In genomic region chr5:69368458-69369368, GRCh38 we compare ENCODE assay signal across 8 cellular contexts. TPM values are rescaled to one million over a fixed set of nuclear protein-coding genes. Genes with fewer than 3 reads are reported as not detected.
DNase-seq lines count a peak whose midpoint lies in the region; ATAC-seq, FAIRE-seq and TF ChIP-seq lines count a peak whose summit lies in the region.

No MANE protein-coding gene starts in this region.

- H3K27ac Mint-ChIP-seq in naive B cell: peak overlapping the region; percentile 88 to 100 (median 99)

- H3K4me1 ChIP-seq in endothelial cell of umbilical vein (ENCODE audit: control insufficient read depth, extremely low read depth, insufficient read depth, low read length): peaks cover 15% of the 10 kb centered on the region

- H2AFZ ChIP-seq in endothelial cell of umbilical vein (ENCODE audit: low read depth, low read length): peak overlapping the region; percentile 90

- TF ChIP-seq CTCF in HL-60 (IDR thresholded peaks at IDR 0.05; ENCODE audit: insufficient read depth, low read length): no peak
- no peak for TF ChIP-seq CTCF in endothelial cell of umbilical vein (IDR thresholded peaks at IDR 0.05; ENCODE audit: extremely low read depth in 1 of 2, insufficient read depth in 1 of 2, low read depth in 1 of 2, low read length in 2 of 2)

- peak; percentile 31 for FAIRE-seq in endothelial cell of umbilical vein (lab: Jason Lieb, UNC)
- FAIRE-seq in frontal cortex (lab: Jason Lieb, UNC): no peak

- peaks cover 8 to 9% of the 10 kb centered on the region in 2 experiments for H3K36me3 ChIP-seq in endothelial cell of umbilical vein (ENCODE audit: control insufficient read depth in 2 of 2, extremely low read depth in 1 of 2, insufficient read depth in 2 of 2, low read length in 2 of 2)

- ATAC-seq in activated CD4-positive, CD25-positive, alpha-beta regulatory T cell treated with anti-CD3 and anti-CD28 coated beads, Interleukin-2, amount 50 U/mL, for 24 hours: peak; percentile 18 to 22
- ATAC-seq in naive B cell (ENCODE audit: low read depth in 2 of 2) (peak; percentile 19 to 22), GM21360 (IDR thresholded peaks at IDR 0.05; ENCODE audit: unreplicated experiment) (no peak)

- POLR2A ChIA-PET in endothelial cell of umbilical vein (lab: Charles Lee): interaction anchor here (0.7 kb wide), 1 partner anchor 287 kb away, joined by 4 read pairs; no protein-coding TSS in a partner anchor

- H3K4me3 ChIP-seq in HL-60 (replicated peaks; ENCODE audit: insufficient read depth, low read length) (peak overlapping the region; percentile 59), endothelial cell of umbilical vein (replicated peaks in 1 of 3; ENCODE audit: insufficient read depth in 1 of 3, low read depth in 1 of 3, low read length in 3 of 3) (peak overlapping the region; percentile 82 to 100 (median 98))

- H3K9me3 ChIP-seq in endothelial cell of umbilical vein (replicated peaks; ENCODE audit: control insufficient read depth, insufficient read depth, low read length): no peaks in the 10 kb centered on the region

- H3K27ac ChIP-seq in HL-60 (replicated peaks) (peak overlapping the region; percentile 99), endothelial cell of umbilical vein (ENCODE audit: insufficient read depth, low read depth, low read length) (peak overlapping the region; percentile 97)

- dilution Hi-C loops in endothelial cell of umbilical vein (cut with MboI; ENCODE audit: extremely low pct_ligation_motif_present, low sequenced_read_pairs): no loop called here

- H3K4me2 ChIP-seq in endothelial cell of umbilical vein (ENCODE audit: insufficient read depth, low read length): peak overlapping the region; percentile 88

- peak overlapping the region; percentile 87 to 98 (median 96) for H3K4me3 Mint-ChIP-seq in naive B cell

- H3K9ac ChIP-seq in endothelial cell of umbilical vein (replicated peaks; ENCODE audit: extremely low read depth, insufficient read depth, low read length): peak overlapping the region; percentile 97

- no peaks in the 10 kb centered on the region for H3K27me3 ChIP-seq in HL-60 (ENCODE audit: insufficient read depth, poor library complexity, severe bottlenecking)
- no peaks in the 10 kb centered on the region for H3K27me3 ChIP-seq in endothelial cell of umbilical vein (ENCODE audit: control insufficient read depth in 2 of 2, insufficient read depth in 2 of 2, low read length in 2 of 2)

- H3K79me2 ChIP-seq in endothelial cell of umbilical vein (ENCODE audit: control insufficient read depth, insufficient read depth, low read length): peaks cover 61% of the 10 kb centered on the region

- no peaks in the 10 kb centered on the region for H3K9me1 ChIP-seq in endothelial cell of umbilical vein (replicated peaks; ENCODE audit: control insufficient read depth, extremely low read depth, insufficient read depth, low read length)

- peaks cover 2% of the 10 kb centered on the region for H4K20me1 ChIP-seq in endothelial cell of umbilical vein (replicated peaks; ENCODE audit: control insufficient read depth, extremely low read depth, insufficient read depth, low read length)

- no peaks in the 10 kb centered on the region for H3K27me3 Mint-ChIP-seq in naive B cell

- TSS peak; percentile 57 for BruUV-seq in endothelial cell of umbilical vein (replicated peaks; lab: Mats Ljungman, UMichigan)

- TF ChIP-seq POLR2A in endothelial cell of umbilical vein (IDR thresholded peaks at IDR 0.05; ENCODE audit: low read depth, low read length): no peak

- peaks cover 0 to 6% of the 10 kb centered on the region in 2 donors for H3K36me3 Mint-ChIP-seq in naive B cell

- intact Hi-C loops in endothelial cell of umbilical vein (cut with micrococcal nuclease): loop anchor here (1.0 to 2.0 kb wide), 4 partner anchors 34 to 326 kb away; partner anchors contain the start of gene CCNB1

- no peaks in the 10 kb centered on the region for H3K9me3 Mint-ChIP-seq in naive B cell

- H3K4me1 Mint-ChIP-seq in naive B cell: peaks cover 14 to 31% (median 16%) of the 10 kb centered on the region in 3 donors

- CTCF ChIA-PET in endothelial cell of umbilical vein (lab: Charles Lee): interaction anchor here (0.7 to 1.8 kb wide), 2 partner anchors 326 kb away, joined by 3 to 4 read pairs; no protein-coding TSS in a partner anchor

- no peak for DNase-seq in activated CD4-positive, CD25-positive, alpha-beta regulatory T cell (lab: John Stamatoyannopoulos, UW)
- no peak for DNase-seq in HL-60 (ENCODE audit: low read depth in 1 of 2, low spot score in 1 of 2)
- peak; percentile 37 for DNase-seq in activated CD4-positive, alpha-beta T cell treated with anti-CD3 and anti-CD28 coated beads for 48 hours
- DNase-seq in endothelial cell of umbilical vein (ENCODE audit: low read depth, low spot score): peak; percentile 59
- no peak for DNase-seq in naive B cell
- DNase-seq in frontal cortex (ENCODE audit: low spot score in 2 of 2): no peak

TF ChIP-seq in endothelial cell of umbilical vein, 7 proteins besides CTCF, POLR2A, EP300 and RAD21 (continues in another document):
- TF ChIP-seq MAX (IDR thresholded peaks at IDR 0.05; ENCODE audit: insufficient read depth, insufficient read length) (no peak), MYC (IDR thresholded peaks at IDR 0.05; ENCODE audit: low read depth, low read length) (no peak), FOS (IDR thresholded peaks at IDR 0.05; ENCODE audit: borderline replicate concordance, insufficient read depth, low read length) (no peak), EZH2 (IDR thresholded peaks at IDR 0.05; ENCODE audit: borderline replicate concordance, low read depth, low read length, severe bottlenecking) (no peak), JUN (IDR thresholded peaks at IDR 0.05; ENCODE audit: borderline replicate concordance, insufficient read depth, insufficient read length, low read depth) (no peak)

RNA-seq across cellular contexts. Expression of gene AK6, which starts 0.6 kb away (rescaled TPM):
- 30.1 and 37.0 TPM in 2 replicates for total RNA-seq in endothelial cell of umbilical vein
- 6.6 and 13.2 TPM in 2 replicates for polyA plus RNA-seq in endothelial cell of umbilical vein
- 22.1 and 25.5 TPM in 2 replicates for polyA plus RNA-seq in endothelial cell of umbilical vein (2011; cell fraction: cytosol; rRNA removed)
- 9.4 and 17.6 TPM in 2 replicates for polyA plus RNA-seq in endothelial cell of umbilical vein (2011; cell fraction: nucleus; rRNA removed)
- 47.9 and 80.3 TPM in 2 replicates for polyA plus RNA-seq in endothelial cell of umbilical vein (2012)
- polyA minus RNA-seq in endothelial cell of umbilical vein: 4.9 and 6.1 TPM in 2 replicates
- 8.3 TPM for polyA minus RNA-seq in endothelial cell of umbilical vein (2011; cell fraction: cytosol; rRNA and poly(A)+ RNA removed)
- 2.3 and 7.0 TPM in 2 replicates for polyA minus RNA-seq in endothelial cell of umbilical vein (2011; cell fraction: nucleus; rRNA and poly(A)+ RNA removed)
- 10 to 100 TPM; 49.1 to 98.0 (median 79.9) TPM for polyA plus RNA-seq in naive B cell (ENCODE audit: low read depth in 6 of 6)
- total RNA-seq in frontal cortex: 12.6 TPM

RNA-seq across cellular contexts. Expression of gene TAF9, which starts 0.6 kb away (rescaled TPM):
- total RNA-seq in endothelial cell of umbilical vein (67.6 and 67.8 TPM in 2 replicates), frontal cortex (103 TPM)
- polyA plus RNA-seq in endothelial cell of umbilical vein (84.8 and 94.2 TPM in 2 replicates), naive B cell (ENCODE audit: low read depth in 6 of 6) (100 to 1,000 TPM in 5 of 6 donors, 10 to 100 TPM in 1; 91.6 to 165 (median 120) TPM)
- 135 and 140 TPM in 2 replicates for polyA plus RNA-seq in endothelial cell of umbilical vein (2011; cell fraction: cytosol; rRNA removed)
- polyA plus RNA-seq in endothelial cell of umbilical vein (2011; cell fraction: nucleus; rRNA removed): 76.7 and 81.3 TPM in 2 replicates
- 77.7 and 111 TPM in 2 replicates for polyA plus RNA-seq in endothelial cell of umbilical vein (2012)
- polyA minus RNA-seq in endothelial cell of umbilical vein: 60.7 and 62.0 TPM in 2 replicates
- 60.0 TPM for polyA minus RNA-seq in endothelial cell of umbilical vein (2011; cell fraction: cytosol; rRNA and poly(A)+ RNA removed)
- 35.7 and 59.9 TPM in 2 replicates for polyA minus RNA-seq in endothelial cell of umbilical vein (2011; cell fraction: nucleus; rRNA and poly(A)+ RNA removed)

RNA-seq across cellular contexts. Expression of gene RAD17, which starts 0.9 kb away (rescaled TPM):
- 18.4 and 21.9 TPM in 2 replicates for total RNA-seq in endothelial cell of umbilical vein
- 9.5 and 10.1 TPM in 2 replicates for polyA plus RNA-seq in endothelial cell of umbilical vein
- polyA plus RNA-seq in endothelial cell of umbilical vein (2011; cell fraction: cytosol; rRNA removed): 10.6 and 10.9 TPM in 2 replicates
- 28.1 and 32.5 TPM in 2 replicates for polyA plus RNA-seq in endothelial cell of umbilical vein (2011; cell fraction: nucleus; rRNA removed)
- 14.8 and 16.5 TPM in 2 replicates for polyA plus RNA-seq in endothelial cell of umbilical vein (2012)
- 24.4 and 27.9 TPM in 2 replicates for polyA minus RNA-seq in endothelial cell of umbilical vein
- polyA minus RNA-seq in endothelial cell of umbilical vein (2011; cell fraction: cytosol; rRNA and poly(A)+ RNA removed): 11.9 TPM
- polyA minus RNA-seq in endothelial cell of umbilical vein (2011; cell fraction: nucleus; rRNA and poly(A)+ RNA removed): 28.0 and 28.5 TPM in 2 replicates
- 10 to 100 TPM; 23.4 to 35.3 (median 28.8) TPM for polyA plus RNA-seq in naive B cell (ENCODE audit: low read depth in 6 of 6)
- total RNA-seq in frontal cortex: 37.9 TPM

RNA-seq across cellular contexts. Expression of gene CCDC125, which starts 36.1 kb away (rescaled TPM):
- 5.3 and 6.2 TPM in 2 replicates for total RNA-seq in endothelial cell of umbilical vein
- polyA plus RNA-seq in endothelial cell of umbilical vein: 1.1 and 1.5 TPM in 2 replicates
- 1.4 and 1.6 TPM in 2 replicates for polyA plus RNA-seq in endothelial cell of umbilical vein (2011; cell fraction: cytosol; rRNA removed)
- 6.6 and 7.8 TPM in 2 replicates for polyA plus RNA-seq in endothelial cell of umbilical vein (2011; cell fraction: nucleus; rRNA removed)
- polyA plus RNA-seq in endothelial cell of umbilical vein (2012): 4.7 TPM in 2 replicates
- 2.0 and 2.9 TPM in 2 replicates for polyA minus RNA-seq in endothelial cell of umbilical vein
- polyA minus RNA-seq in endothelial cell of umbilical vein (2011; cell fraction: cytosol; rRNA and poly(A)+ RNA removed): 4.3 TPM
- 2.8 and 4.1 TPM in 2 replicates for polyA minus RNA-seq in endothelial cell of umbilical vein (2011; cell fraction: nucleus; rRNA and poly(A)+ RNA removed)
- polyA plus RNA-seq in naive B cell (ENCODE audit: low read depth in 6 of 6): 1 to 10 TPM in 5 of 6 donors, not detected in 1; 1.2 to 3.4 (median 2.7) TPM
- 6.1 TPM for total RNA-seq in frontal cortex

RNA-seq across cellular contexts. Expression of gene MARVELD2, which starts 46.2 kb away (rescaled TPM):
- total RNA-seq in endothelial cell of umbilical vein (6.7 and 7.1 TPM in 2 replicates), frontal cortex (0.41 TPM)
- polyA plus RNA-seq in endothelial cell of umbilical vein (5.3 and 5.7 TPM in 2 replicates), naive B cell (ENCODE audit: low read depth in 6 of 6) (under 1 TPM in 5 of 6 donors, not detected in 1; 0.16 to 0.36 (median 0.32) TPM)
- polyA plus RNA-seq in endothelial cell of umbilical vein (2011; cell fraction: cytosol; rRNA removed): 3.2 and 3.6 TPM in 2 replicates
- polyA plus RNA-seq in endothelial cell of umbilical vein (2011; cell fraction: nucleus; rRNA removed): 1.8 and 2.2 TPM in 2 replicates
- 1.4 and 2.1 TPM in 2 replicates for polyA plus RNA-seq in endothelial cell of umbilical vein (2012)
- polyA minus RNA-seq in endothelial cell of umbilical vein: 16.1 and 20.0 TPM in 2 replicates
- 13.5 TPM for polyA minus RNA-seq in endothelial cell of umbilical vein (2011; cell fraction: cytosol; rRNA and poly(A)+ RNA removed)
- polyA minus RNA-seq in endothelial cell of umbilical vein (2011; cell fraction: nucleus; rRNA and poly(A)+ RNA removed): 3.7 and 3.8 TPM in 2 replicates

Comparison
In these comparisons a context has a peak if more than half of its experiments do, and no peak if none do; other contexts are left out.
1. DNase-seq: peak in activated CD4-positive, alpha-beta T cell treated with anti-CD3 and anti-CD28 coated beads for 48 hours (single experiment) and endothelial cell of umbilical vein (single experiment); none in activated CD4-positive, CD25-positive, alpha-beta regulatory T cell (0 of 4), HL-60 (0 of 2), naive B cell (single experiment) and frontal cortex (0 of 2).